10 cellular contexts compared by ENCODE assay signal in the genomic region with DNA sequence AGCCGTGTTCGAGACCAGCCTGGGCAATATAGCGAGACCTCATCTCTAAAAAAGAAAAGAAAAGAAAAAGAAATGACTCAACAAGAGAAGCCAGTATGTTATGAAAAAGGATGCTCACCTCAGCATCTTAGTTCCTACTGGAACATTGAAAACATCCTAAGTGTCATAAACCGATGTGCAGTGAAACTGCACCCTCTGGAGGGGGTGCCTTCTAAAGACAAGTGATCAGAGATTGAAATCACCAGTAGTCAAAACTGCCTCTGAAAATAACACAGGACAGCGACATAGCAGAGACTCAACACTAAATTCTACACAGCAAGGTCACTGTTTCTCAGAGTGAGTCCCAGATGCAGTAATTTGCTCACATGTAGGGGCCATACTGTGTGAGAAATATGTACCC. TPM values are rescaled to one million over a fixed set of nuclear protein-coding genes. Genes with fewer than 3 reads are reported as not detected.
DNase-seq lines count a peak whose midpoint lies in the region; ATAC-seq and TF ChIP-seq lines count a peak whose summit lies in the region.
"Had no signal": no experiment of that assay in that cellular context is flagged by ENCODE, and none has a peak within 500 bp of the region (broad histone marks: within the 10 kb centered on the region; RNA-seq: fewer than 3 reads in every experiment).

No MANE protein-coding gene starts in this region.

- H3K27ac ChIP-seq in VCaP (no peak overlapping the region), liver (ENCODE audit: low read depth in 1 of 2, low read length in 2 of 2) (no peak overlapping the region)
- H3K27ac ChIP-seq: testis had no signal

- no peaks in the 10 kb centered on the region for H3K9me3 ChIP-seq in liver (ENCODE audit: control insufficient read depth in 4 of 4, low read length in 3 of 4)
- H3K9me3 ChIP-seq: testis had no signal

- H3K9ac ChIP-seq in liver (ENCODE audit: low read depth in 1 of 2, low read length in 2 of 2) = no peak overlapping the region

- H3K27me3 Mint-ChIP-seq in stimulated activated memory B cell treated with anti-CD40 and anti-IgM and Interleukin-4, amounts not matched to agents 10 μg/mL and 1 μg/mL and 100 μg/mL, for 72 hours = no peaks in the 10 kb centered on the region

- no peak overlapping the region for H3K4me3 ChIP-seq in liver (ENCODE audit: low read depth in 1 of 3, low read length in 3 of 3)
- H3K4me3 ChIP-seq: testis had no signal

- no peaks in the 10 kb centered on the region for H3K27me3 ChIP-seq in liver (ENCODE audit: control insufficient read depth in 4 of 4, insufficient read depth in 4 of 4, low read length in 3 of 4)
- H3K27me3 ChIP-seq: testis had no signal

- in situ Hi-C loops in KBM-7 (cut with MboI; ENCODE audit: low pct_unique_long_range_greater_than_20kb, low sequenced_read_pairs) = no loop called here

- no peaks in the 10 kb centered on the region for H3K36me3 ChIP-seq in liver (ENCODE audit: control insufficient read depth in 4 of 4, insufficient read depth in 3 of 4, low read depth in 1 of 4, low read length in 3 of 4)

- ATAC-seq in stimulated activated memory B cell treated with anti-CD40 and anti-IgM and Interleukin-4, amounts not matched to agents 10 μg/mL and 1 μg/mL and 100 μg/mL, for 72 hours = no peak
- ATAC-seq in HG03108 (IDR thresholded peaks at IDR 0.05; ENCODE audit: unreplicated experiment) = no peak

- WGBS in liver = 59% methylated on average over 5 of the region's 5 CpGs

- H3K4me1 ChIP-seq in liver (ENCODE audit: control insufficient read depth in 4 of 4, insufficient read depth in 4 of 4, low read length in 3 of 4) = no peaks in the 10 kb centered on the region
- H3K4me1 ChIP-seq: testis had no signal

- TF ChIP-seq CTCF in VCaP (conservative IDR thresholded peaks at IDR 0.05) = peak; percentile 65
- TF ChIP-seq CTCF in liver (IDR thresholded peaks at IDR 0.05; ENCODE audit: low read depth, low read length, missing input control) = peak; percentile 6

- TF ChIP-seq RAD21 in liver (IDR thresholded peaks at IDR 0.05) = peak; percentile 50 to 51

- H3K4me1 Mint-ChIP-seq in stimulated activated memory B cell treated with anti-CD40 and anti-IgM and Interleukin-4, amounts not matched to agents 10 μg/mL and 1 μg/mL and 100 μg/mL, for 72 hours = no peaks in the 10 kb centered on the region

- H3K36me3 Mint-ChIP-seq in stimulated activated memory B cell treated with anti-CD40 and anti-IgM and Interleukin-4, amounts not matched to agents 10 μg/mL and 1 μg/mL and 100 μg/mL, for 72 hours = no peaks in the 10 kb centered on the region
- H3K36me3 Mint-ChIP-seq: mesothelial cell of epicardium had no signal

- H3K9me3 Mint-ChIP-seq in stimulated activated memory B cell treated with anti-CD40 and anti-IgM and Interleukin-4, amounts not matched to agents 10 μg/mL and 1 μg/mL and 100 μg/mL, for 72 hours = no peaks in the 10 kb centered on the region

- DNase-seq in EH (ENCODE audit: low read depth) = peak; percentile 18
- DNase-seq in KBM-7 = peak; percentile 30
- no peak for DNase-seq in cerebellar cortex (ENCODE audit: low spot score)
- DNase-seq in stimulated activated CD4-positive, alpha-beta T cell treated with anti-CD3 and anti-CD28 coated beads, Interleukin-4, amount 100 ng/mL, for 4 hours = no peak
- DNase-seq: testis had no signal

- H3K27ac Mint-ChIP-seq in stimulated activated memory B cell treated with anti-CD40 and anti-IgM and Interleukin-4, amounts not matched to agents 10 μg/mL and 1 μg/mL and 100 μg/mL, for 72 hours = no peak overlapping the region
- H3K27ac Mint-ChIP-seq: mesothelial cell of epicardium had no signal

- H3K4me3 Mint-ChIP-seq in stimulated activated memory B cell treated with anti-CD40 and anti-IgM and Interleukin-4, amounts not matched to agents 10 μg/mL and 1 μg/mL and 100 μg/mL, for 72 hours = no peak overlapping the region
- H3K4me3 Mint-ChIP-seq: mesothelial cell of epicardium had no signal

TF ChIP-seq in liver, 16 proteins besides CTCF, POLR2A, EP300 and RAD21:
- TF ChIP-seq HNF4G (IDR thresholded peaks at IDR 0.05) (no peak), YY1 (IDR thresholded peaks at IDR 0.05) (no peak), JUND (IDR thresholded peaks at IDR 0.05) (no peak), FOXA1 (IDR thresholded peaks at IDR 0.05) (no peak), RXRA (IDR thresholded peaks at IDR 0.05) (no peak), GABPA (IDR thresholded peaks at IDR 0.05 in 1 of 2, conservative IDR thresholded peaks at IDR 0.05 in 1 of 2) (no peak), HNF4A (conservative IDR thresholded peaks at IDR 0.05) (no peak), EGR1 (IDR thresholded peaks at IDR 0.05; ENCODE audit: low read depth in 2 of 2) (no peak), NR2F2 (IDR thresholded peaks at IDR 0.05) (no peak), TAF1 (conservative IDR thresholded peaks at IDR 0.05) (no peak)
- TF ChIP-seq, protein P1, sequence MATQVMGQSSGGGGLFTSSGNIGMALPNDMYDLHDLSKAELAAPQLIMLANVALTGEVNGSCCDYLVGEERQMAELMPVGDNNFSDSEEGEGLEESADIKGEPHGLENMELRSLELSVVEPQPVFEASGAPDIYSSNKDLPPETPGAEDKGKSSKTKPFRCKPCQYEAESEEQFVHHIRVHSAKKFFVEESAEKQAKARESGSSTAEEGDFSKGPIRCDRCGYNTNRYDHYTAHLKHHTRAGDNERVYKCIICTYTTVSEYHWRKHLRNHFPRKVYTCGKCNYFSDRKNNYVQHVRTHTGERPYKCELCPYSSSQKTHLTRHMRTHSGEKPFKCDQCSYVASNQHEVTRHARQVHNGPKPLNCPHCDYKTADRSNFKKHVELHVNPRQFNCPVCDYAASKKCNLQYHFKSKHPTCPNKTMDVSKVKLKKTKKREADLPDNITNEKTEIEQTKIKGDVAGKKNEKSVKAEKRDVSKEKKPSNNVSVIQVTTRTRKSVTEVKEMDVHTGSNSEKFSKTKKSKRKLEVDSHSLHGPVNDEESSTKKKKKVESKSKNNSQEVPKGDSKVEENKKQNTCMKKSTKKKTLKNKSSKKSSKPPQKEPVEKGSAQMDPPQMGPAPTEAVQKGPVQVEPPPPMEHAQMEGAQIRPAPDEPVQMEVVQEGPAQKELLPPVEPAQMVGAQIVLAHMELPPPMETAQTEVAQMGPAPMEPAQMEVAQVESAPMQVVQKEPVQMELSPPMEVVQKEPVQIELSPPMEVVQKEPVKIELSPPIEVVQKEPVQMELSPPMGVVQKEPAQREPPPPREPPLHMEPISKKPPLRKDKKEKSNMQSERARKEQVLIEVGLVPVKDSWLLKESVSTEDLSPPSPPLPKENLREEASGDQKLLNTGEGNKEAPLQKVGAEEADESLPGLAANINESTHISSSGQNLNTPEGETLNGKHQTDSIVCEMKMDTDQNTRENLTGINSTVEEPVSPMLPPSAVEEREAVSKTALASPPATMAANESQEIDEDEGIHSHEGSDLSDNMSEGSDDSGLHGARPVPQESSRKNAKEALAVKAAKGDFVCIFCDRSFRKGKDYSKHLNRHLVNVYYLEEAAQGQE (IDR thresholded peaks at IDR 0.05) = no peak
- TF ChIP-seq, protein P2, sequence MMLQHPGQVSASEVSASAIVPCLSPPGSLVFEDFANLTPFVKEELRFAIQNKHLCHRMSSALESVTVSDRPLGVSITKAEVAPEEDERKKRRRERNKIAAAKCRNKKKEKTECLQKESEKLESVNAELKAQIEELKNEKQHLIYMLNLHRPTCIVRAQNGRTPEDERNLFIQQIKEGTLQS (IDR thresholded peaks at IDR 0.05) = no peak
- TF ChIP-seq, protein P3, sequence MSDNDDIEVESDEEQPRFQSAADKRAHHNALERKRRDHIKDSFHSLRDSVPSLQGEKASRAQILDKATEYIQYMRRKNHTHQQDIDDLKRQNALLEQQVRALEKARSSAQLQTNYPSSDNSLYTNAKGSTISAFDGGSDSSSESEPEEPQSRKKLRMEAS (IDR thresholded peaks at IDR 0.05) = no peak
- TF ChIP-seq, protein P4, sequence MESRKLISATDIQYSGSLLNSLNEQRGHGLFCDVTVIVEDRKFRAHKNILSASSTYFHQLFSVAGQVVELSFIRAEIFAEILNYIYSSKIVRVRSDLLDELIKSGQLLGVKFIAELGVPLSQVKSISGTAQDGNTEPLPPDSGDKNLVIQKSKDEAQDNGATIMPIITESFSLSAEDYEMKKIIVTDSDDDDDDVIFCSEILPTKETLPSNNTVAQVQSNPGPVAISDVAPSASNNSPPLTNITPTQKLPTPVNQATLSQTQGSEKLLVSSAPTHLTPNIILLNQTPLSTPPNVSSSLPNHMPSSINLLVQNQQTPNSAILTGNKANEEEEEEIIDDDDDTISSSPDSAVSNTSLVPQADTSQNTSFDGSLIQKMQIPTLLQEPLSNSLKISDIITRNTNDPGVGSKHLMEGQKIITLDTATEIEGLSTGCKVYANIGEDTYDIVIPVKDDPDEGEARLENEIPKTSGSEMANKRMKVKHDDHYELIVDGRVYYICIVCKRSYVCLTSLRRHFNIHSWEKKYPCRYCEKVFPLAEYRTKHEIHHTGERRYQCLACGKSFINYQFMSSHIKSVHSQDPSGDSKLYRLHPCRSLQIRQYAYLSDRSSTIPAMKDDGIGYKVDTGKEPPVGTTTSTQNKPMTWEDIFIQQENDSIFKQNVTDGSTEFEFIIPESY (IDR thresholded peaks at IDR 0.05) = no peak

RNA-seq across cellular contexts. Expression of a gene that starts 28.0 kb away (rescaled TPM):
- total RNA-seq in liver = 10 to 100 TPM; 61.9 to 80.7 TPM
- polyA plus RNA-seq in liver = 10 to 100 TPM; 49.7 to 54.2 TPM

Comparison
In these comparisons a context has a peak if more than half of its experiments do, and no peak if none do; other contexts are left out.
1. DNase-seq: peak in EH (single experiment) and KBM-7 (single experiment); none in cerebellar cortex (single experiment) and stimulated activated CD4-positive, alpha-beta T cell treated with anti-CD3 and anti-CD28 coated beads, Interleukin-4, amount 100 ng/mL, for 4 hours (0 of 2).